In the genomic region with DNA sequence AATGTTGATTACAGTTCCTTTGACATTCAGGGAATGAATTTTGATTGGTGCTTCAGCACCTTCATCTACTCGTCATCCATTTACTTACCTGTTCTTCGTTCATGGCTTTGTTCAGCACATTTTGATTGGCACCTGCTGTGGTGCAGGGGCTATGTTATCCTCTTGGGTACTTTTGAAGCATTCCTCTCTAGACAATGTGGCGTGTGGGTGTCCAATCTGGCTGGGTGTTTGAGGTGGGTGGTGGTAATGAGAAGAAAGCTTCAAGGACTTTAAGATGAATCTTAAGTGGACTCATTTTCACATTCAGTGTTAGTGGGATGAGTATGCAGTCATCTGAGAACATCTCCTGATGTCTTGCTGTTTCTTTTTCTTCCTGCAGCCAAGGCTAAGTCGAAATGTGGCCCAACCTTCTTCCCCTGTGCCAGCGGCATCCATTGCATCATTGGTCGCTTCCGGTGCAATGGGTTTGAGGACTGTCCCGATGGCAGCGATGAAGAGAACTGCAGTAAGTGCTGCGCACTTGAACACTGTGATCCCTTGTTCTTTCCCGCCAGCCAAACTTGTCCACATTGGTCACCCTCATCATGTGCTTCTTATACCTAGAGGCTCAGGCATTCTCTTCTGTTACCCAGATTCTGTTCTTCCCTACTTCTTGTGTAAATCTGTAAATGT, we compare ENCODE assay signal across 28 cellular contexts.
"Had no signal": no experiment of that assay in that cellular context is flagged by ENCODE, and none has a peak within 500 bp of the region (broad histone marks: within the 10 kb centered on the region; RNA-seq: fewer than 3 reads in every experiment).

No MANE protein-coding gene starts in this region.

- H3K4me3 ChIP-seq: SK-N-MC had no signal

- H3K27ac ChIP-seq: SK-N-MC, VCaP had no signal

- H3K9me3 Mint-ChIP-seq: activated CD4-positive, alpha-beta memory T cell treated with anti-CD3 and anti-CD28 coated beads, Interleukin-2, amount 10 ng/mL, durations not matched to agents 7 days and 5 days; activated naive CD4-positive, alpha-beta T cell treated with anti-CD3 and anti-CD28 coated beads, Interleukin-2, amount 10 ng/mL, durations not matched to agents 7 days and 5 days; activated naive CD8-positive, alpha-beta T cell treated with anti-CD3 and anti-CD28 coated beads for 36 hours; activated T-helper 2 cell treated with anti-CD3 and anti-CD28 coated beads, Interferon-gamma antibody, Interleukin-2, Interleukin-4, amounts not matched to agents 10 μg/mL and 5 μg/mL and 100 μg/mL, durations not matched to agents 14 hours and 24 hours and 36 hours had no signal

- DNase-seq: activated CD4-positive, alpha-beta memory T cell treated with anti-CD3 and anti-CD28 coated beads, Interleukin-2, amount 10 ng/mL, durations not matched to agents 7 days and 5 days; activated CD4-positive, alpha-beta T cell treated with anti-CD3 and anti-CD28 coated beads, Interleukin-2, amount 50 U/mL, for 1 hour; activated CD4-positive, CD25-positive, alpha-beta regulatory T cell; activated gamma-delta T cell treated with Interleukin-2 at 50 U/mL for 16 hours; activated naive CD4-positive, alpha-beta T cell treated with anti-CD3 and anti-CD28 coated beads, Interleukin-2, amount 10 ng/mL, durations not matched to agents 7 days and 5 days; activated naive CD8-positive, alpha-beta T cell treated with anti-CD3 and anti-CD28 coated beads for 36 hours; activated T-cell treated with anti-CD3 and anti-CD28 coated beads for 4 hours; activated T-cell treated with anti-CD3 and anti-CD28 coated beads, Interleukin-2, amount 50 U/mL, for 72 hours; caudate nucleus; MM.1S; NCI-H146; NCI-H187 treated with DMSO at 0.1 percent for 48 hours; NCI-H2081 treated with DMSO at 0.1 percent for 48 hours; NCI-H2171 treated with DMSO at 0.1 percent for 48 hours; NCI-H345; NCI-H510A; NCI-H526 treated with DMSO at 0.1 percent for 48 hours; NCI-H82; OCI-M1; RPMI8226; T-cell; T-helper 2 cell; T1000 had no signal

- H3K4me3 Mint-ChIP-seq: activated CD4-positive, alpha-beta memory T cell treated with anti-CD3 and anti-CD28 coated beads, Interleukin-2, amount 10 ng/mL, durations not matched to agents 7 days and 5 days; activated naive CD4-positive, alpha-beta T cell treated with anti-CD3 and anti-CD28 coated beads, Interleukin-2, amount 10 ng/mL, durations not matched to agents 7 days and 5 days; activated naive CD8-positive, alpha-beta T cell treated with anti-CD3 and anti-CD28 coated beads for 36 hours; activated T-cell treated with anti-CD3 and anti-CD28 coated beads, Interleukin-2, amount 50 U/mL, for 72 hours; T-cell had no signal

- ATAC-seq: activated T-cell treated with anti-CD3 and anti-CD28 coated beads, Interleukin-2, amount 50 U/mL, for 72 hours; Panc1; Right ventricle myocardium inferior; T-cell had no signal

- H3K27ac Mint-ChIP-seq: activated CD4-positive, alpha-beta memory T cell treated with anti-CD3 and anti-CD28 coated beads, Interleukin-2, amount 10 ng/mL, durations not matched to agents 7 days and 5 days; activated naive CD4-positive, alpha-beta T cell treated with anti-CD3 and anti-CD28 coated beads, Interleukin-2, amount 10 ng/mL, durations not matched to agents 7 days and 5 days; activated naive CD8-positive, alpha-beta T cell treated with anti-CD3 and anti-CD28 coated beads for 36 hours; activated T-cell treated with anti-CD3 and anti-CD28 coated beads, Interleukin-2, amount 50 U/mL, for 72 hours; activated T-helper 2 cell treated with anti-CD3 and anti-CD28 coated beads, Interferon-gamma antibody, Interleukin-2, Interleukin-4, amounts not matched to agents 10 μg/mL and 5 μg/mL and 100 μg/mL, durations not matched to agents 14 hours and 24 hours and 36 hours; T-cell had no signal

- H3K4me1 Mint-ChIP-seq: activated CD4-positive, alpha-beta memory T cell treated with anti-CD3 and anti-CD28 coated beads, Interleukin-2, amount 10 ng/mL, durations not matched to agents 7 days and 5 days; activated naive CD4-positive, alpha-beta T cell treated with anti-CD3 and anti-CD28 coated beads, Interleukin-2, amount 10 ng/mL, durations not matched to agents 7 days and 5 days; activated naive CD8-positive, alpha-beta T cell treated with anti-CD3 and anti-CD28 coated beads for 36 hours; T-cell had no signal

- H3K27me3 Mint-ChIP-seq: activated naive CD4-positive, alpha-beta T cell treated with anti-CD3 and anti-CD28 coated beads, Interleukin-2, amount 10 ng/mL, durations not matched to agents 7 days and 5 days; activated naive CD8-positive, alpha-beta T cell treated with anti-CD3 and anti-CD28 coated beads for 36 hours had no signal

- H3K36me3 Mint-ChIP-seq: activated naive CD4-positive, alpha-beta T cell treated with anti-CD3 and anti-CD28 coated beads, Interleukin-2, amount 10 ng/mL, durations not matched to agents 7 days and 5 days; activated naive CD8-positive, alpha-beta T cell treated with anti-CD3 and anti-CD28 coated beads for 36 hours; T-cell had no signal
